In genomic region chr10:103966671-103967432, GRCh38 we compare ENCODE assay signal across 1 cellular context.
A peak's percentile ranks its signal among the peaks of the same experiment; 100 is the strongest.
TF ChIP-seq lines count a peak whose summit lies in the region.

Gene SLK, plus strand, starts transcription at chr10:103967140. Its CDS starts 606 bp downstream, at chr10:103967746.

TF ChIP-seq in HEK293, 187 proteins besides CTCF, POLR2A, EP300 and RAD21 (continued from another document and continues in another):
- TF ChIP-seq ZNF585B (tag by site-specific recombination; IDR thresholded peaks at IDR 0.05): no peak
- TF ChIP-seq YY2 (tag by site-specific recombination; IDR thresholded peaks at IDR 0.05): no peak
- peak; percentile 63; the same call in 1 of the 2 replicates for TF ChIP-seq ZFP69B (tag by site-specific recombination; IDR thresholded peaks at IDR 0.05)
- TF ChIP-seq ZFP3 (tag by site-specific recombination; IDR thresholded peaks at IDR 0.05; ENCODE audit: low read depth): no peak
- TF ChIP-seq KLF9 (tag by site-specific recombination; IDR thresholded peaks at IDR 0.05; ENCODE audit: low read depth): no peak
- TF ChIP-seq ZNF37A (tag by site-specific recombination; IDR thresholded peaks at IDR 0.05): no peak
- no peak for TF ChIP-seq ZNF132 (tag by site-specific recombination; IDR thresholded peaks at IDR 0.05; ENCODE audit: borderline replicate concordance)
- no peak for TF ChIP-seq ZNF214 (tag by site-specific recombination; IDR thresholded peaks at IDR 0.05; ENCODE audit: borderline replicate concordance)
- peak; percentile 80 for TF ChIP-seq PRDM1 (tag by site-specific recombination; IDR thresholded peaks at IDR 0.05)
- TF ChIP-seq ZBTB48 (tag by site-specific recombination; IDR thresholded peaks at IDR 0.05): peak; percentile 91
- no peak for TF ChIP-seq TRIM28 (IDR thresholded peaks at IDR 0.05; ENCODE audit: borderline replicate concordance, low read length)
- peak; percentile 99 for TF ChIP-seq ZNF600 (tag by site-specific recombination; IDR thresholded peaks at IDR 0.05)
- TF ChIP-seq ZNF513 (tag by site-specific recombination; IDR thresholded peaks at IDR 0.05): no peak
- TF ChIP-seq ZNF302 (tag by site-specific recombination; IDR thresholded peaks at IDR 0.05; ENCODE audit: low read depth): no peak
- no peak for TF ChIP-seq TSHZ1 (tag by site-specific recombination; IDR thresholded peaks at IDR 0.05; ENCODE audit: borderline replicate concordance)
- TF ChIP-seq ZNF248 (tag by site-specific recombination; IDR thresholded peaks at IDR 0.05): no peak
- peak; percentile 16; the same call in 1 of the 2 replicates for TF ChIP-seq ZBTB6 (tag by site-specific recombination; IDR thresholded peaks at IDR 0.05)
- peak; percentile 70; the same call in 1 of the 2 replicates for TF ChIP-seq ZBTB20 (tag by site-specific recombination; IDR thresholded peaks at IDR 0.05)
- no peak for TF ChIP-seq ZNF221 (tag by site-specific recombination; IDR thresholded peaks at IDR 0.05; ENCODE audit: borderline replicate concordance)
- TF ChIP-seq ZNF843 (tag by site-specific recombination; IDR thresholded peaks at IDR 0.05): no peak
- no peak for TF ChIP-seq ZBTB1 (tag by site-specific recombination; IDR thresholded peaks at IDR 0.05)
- 0 out of 2 replicates have a peak, but pooled peaks have one; percentile 71 for TF ChIP-seq ZNF174 (tag by site-specific recombination; IDR thresholded peaks at IDR 0.05)
- TF ChIP-seq ZEB2 (tag by site-specific recombination; IDR thresholded peaks at IDR 0.05): peak; percentile 68
- no peak for TF ChIP-seq ZBTB44 (tag by site-specific recombination; IDR thresholded peaks at IDR 0.05)
- no peak for TF ChIP-seq ZNF654 (tag by site-specific recombination; IDR thresholded peaks at IDR 0.05; ENCODE audit: low read depth)
- TF ChIP-seq ZNF501 (tag by site-specific recombination; IDR thresholded peaks at IDR 0.05): peak; percentile 58; the same call in 1 of the 2 replicates
- TF ChIP-seq EGR2 (tag by site-specific recombination; IDR thresholded peaks at IDR 0.05; ENCODE audit: low read depth): peak; percentile 38; the same call in 1 of the 2 replicates
- TF ChIP-seq ZNF677 (tag by site-specific recombination; IDR thresholded peaks at IDR 0.05): no peak
- TF ChIP-seq ZNF529 (tag by site-specific recombination; IDR thresholded peaks at IDR 0.05; ENCODE audit: insufficient replicate concordance): no peak
- TF ChIP-seq ZNF280D (tag by site-specific recombination; IDR thresholded peaks at IDR 0.05): no peak
- TF ChIP-seq ZNF398 (tag by site-specific recombination; IDR thresholded peaks at IDR 0.05): peak; percentile 76
- TF ChIP-seq ZNF704 (tag by site-specific recombination; IDR thresholded peaks at IDR 0.05): no peak
- TF ChIP-seq GLI4 (tag by site-specific recombination; IDR thresholded peaks at IDR 0.05): no peak
- no peak for TF ChIP-seq ZNF274 (IDR thresholded peaks at IDR 0.05; ENCODE audit: low read length)
- no peak for TF ChIP-seq ZNF274 (tag by site-specific recombination; IDR thresholded peaks at IDR 0.05; ENCODE audit: borderline replicate concordance)
- TF ChIP-seq ZBTB17 (tag by site-specific recombination; IDR thresholded peaks at IDR 0.05): peak; percentile 78
- TF ChIP-seq ZBTB7A (tag by site-specific recombination; IDR thresholded peaks at IDR 0.05; ENCODE audit: low read depth): peak; percentile 51; the same call in 1 of the 2 replicates
- TF ChIP-seq HIC1 (tag by site-specific recombination; IDR thresholded peaks at IDR 0.05): no peak
- TF ChIP-seq WT1 (tag by site-specific recombination; IDR thresholded peaks at IDR 0.05): no peak
- no peak for TF ChIP-seq ZNF701 (tag by site-specific recombination; IDR thresholded peaks at IDR 0.05)
- no peak for TF ChIP-seq KLF7 (tag by site-specific recombination; IDR thresholded peaks at IDR 0.05; ENCODE audit: borderline replicate concordance)
- TF ChIP-seq ZNF48 (tag by site-specific recombination; IDR thresholded peaks at IDR 0.05): no peak
- TF ChIP-seq ZSCAN16 (tag by site-specific recombination; IDR thresholded peaks at IDR 0.05): no peak
- TF ChIP-seq ZBTB10 (tag by site-specific recombination; IDR thresholded peaks at IDR 0.05): peak; percentile 92
- TF ChIP-seq ZNF223 (tag by site-specific recombination; IDR thresholded peaks at IDR 0.05): no peak
- TF ChIP-seq ZNF112 (tag by site-specific recombination; IDR thresholded peaks at IDR 0.05): no peak
- no peak for TF ChIP-seq ZNF404 (tag by site-specific recombination; IDR thresholded peaks at IDR 0.05)
